Comparison of ENCODE assay signal across 8 cellular contexts in the genomic region with DNA sequence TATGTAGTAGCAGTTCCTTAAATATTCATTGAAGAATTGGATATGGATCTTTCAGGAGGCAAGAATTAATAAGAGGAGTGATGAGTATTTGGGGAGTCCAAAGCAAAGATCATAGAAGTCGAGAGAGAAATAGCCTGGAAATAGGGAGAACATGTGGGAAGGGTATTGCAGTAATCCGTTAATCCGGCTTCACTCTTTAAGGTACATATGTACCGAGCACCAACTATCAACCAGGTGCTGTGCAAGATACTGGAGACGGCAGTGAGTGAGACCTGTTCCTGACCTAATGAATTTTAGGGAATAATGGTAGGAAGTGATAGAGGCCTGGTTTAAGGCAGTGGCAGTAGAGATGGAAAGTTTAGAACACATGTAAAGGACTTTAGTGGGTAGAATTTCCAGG. TPM values are rescaled to one million over a fixed set of nuclear protein-coding genes. Genes with fewer than 3 reads are reported as not detected.
DNase-seq lines count a peak whose midpoint lies in the region; ATAC-seq, FAIRE-seq and TF ChIP-seq lines count a peak whose summit lies in the region.

No MANE protein-coding gene starts in this region.

- H3K36me3 ChIP-seq in ascending aorta (peaks cover 28 to 40% of the 10 kb centered on the region in 2 donors), HepG2 (replicated peaks in 1 of 2; ENCODE audit: control insufficient read depth in 1 of 2, insufficient read depth in 2 of 2, low read length in 2 of 2) (peaks cover 8 to 13% of the 10 kb centered on the region in 2 experiments; a peak in 4 of 5 replicates), tibial nerve (peaks cover 0 to 45% (median 0%) of the 10 kb centered on the region in 3 donors)

- peak overlapping the region; percentile 96 for H3K9ac ChIP-seq in HepG2 (ENCODE audit: insufficient read depth, low read depth, low read length)

- in situ Hi-C loops in HepG2 (cut with HindIII; ENCODE audit: extremely low pct_ligation_motif_present, low pct_unique_long_range_greater_than_20kb) = no loop called here

- TF ChIP-seq EP300 in HepG2 (IDR thresholded peaks at IDR 0.05; ENCODE audit: low read depth in 2 of 2, low read length in 2 of 2) = no peak
- TF ChIP-seq EP300 in HepG2 (CRISPR knock-in tag; IDR thresholded peaks at IDR 0.05; ENCODE audit: borderline replicate concordance) = no peak
- no peak for TF ChIP-seq EP300 in tibial nerve (IDR thresholded peaks at IDR 0.05)

- H3K79me2 ChIP-seq in HepG2 (ENCODE audit: insufficient read depth, low read length) = peaks cover 44% of the 10 kb centered on the region

- intact Hi-C loops in ascending aorta (cut with DNase I) = loop anchor here (2.0 to 5.0 kb wide), 2 partner anchors 54 to 319 kb away; a partner anchor contains a TSS
- intact Hi-C loops in HepG2 (cut with micrococcal nuclease; ENCODE audit: unreplicated experiment) = no loop called here

- H3K27me3 Mint-ChIP-seq in activated T-cell treated with anti-CD3 and anti-CD28 coated beads, Interleukin-2, amount 50 U/mL, for 72 hours (ENCODE audit: low read depth) = no peaks in the 10 kb centered on the region

- TF ChIP-seq RAD21 in HepG2 (CRISPR knock-in tag; IDR thresholded peaks at IDR 0.05) = no peak

- POLR2A ChIA-PET in HepG2 (lab: Yijun Ruan, JAX) = no interaction called here

- H3K27ac ChIP-seq in ascending aorta (peak overlapping the region; percentile 100), HepG2 (ENCODE audit: extremely low read length, insufficient read depth, low read length) (peak overlapping the region; percentile 99), tibial nerve (peak overlapping the region; percentile 96 to 100 (median 99))

- no peak for TF ChIP-seq POLR2A in HepG2 (IDR thresholded peaks at IDR 0.05; ENCODE audit: insufficient read depth in 1 of 2, low read depth in 2 of 2, low read length in 2 of 2)
- no peak for TF ChIP-seq POLR2A in tibial nerve (IDR thresholded peaks at IDR 0.05)

- peak overlapping the region; percentile 88 to 99 for H3K4me3 Mint-ChIP-seq in activated T-cell treated with anti-CD3 and anti-CD28 coated beads, Interleukin-2, amount 50 U/mL, for 72 hours

- H3K4me1 ChIP-seq in ascending aorta (peaks cover 16 to 27% of the 10 kb centered on the region in 2 donors), HepG2 (ENCODE audit: insufficient read depth, low read length) (peaks cover 49% of the 10 kb centered on the region), tibial nerve (peaks cover 0 to 44% (median 30%) of the 10 kb centered on the region in 4 donors)

- DNase-seq in activated T-cell treated with anti-CD3 and anti-CD28 coated beads, Interleukin-2, amount 50 U/mL, for 72 hours = no peak
- DNase-seq in activated T-cell treated with anti-CD3 and anti-CD28 coated beads, Interleukin-2, amount 50 U/mL, for 48 hours = no peak
- DNase-seq in ascending aorta (ENCODE audit: low spot score in 2 of 2) = no peak
- no peak for DNase-seq in HepG2 (ENCODE audit: low spot score)
- DNase-seq in tibial nerve (ENCODE audit: low spot score in 2 of 2) = no peak
- DNase-seq in GOT3 (lab: John Stamatoyannopoulos, UW) = no peak
- DNase-seq in SKM-1 (lab: John Stamatoyannopoulos, UW; ENCODE audit: unreplicated experiment) = no peak
- DNase-seq in NCI-H1105 (lab: John Stamatoyannopoulos, UW) = no peak

- no peak for ATAC-seq in activated T-cell treated with anti-CD3 and anti-CD28 coated beads, Interleukin-2, amount 50 U/mL, for 72 hours (replicated peaks in 1 of 2)
- ATAC-seq in HepG2 = no peak

- H4K20me1 ChIP-seq in HepG2 (ENCODE audit: insufficient read depth, low read length) = no peaks in the 10 kb centered on the region

- H3K9me3 ChIP-seq in ascending aorta (no peaks in the 10 kb centered on the region), HepG2 (ENCODE audit: low read length) (no peaks in the 10 kb centered on the region), tibial nerve (no peaks in the 10 kb centered on the region)

- 41% methylated on average over 5 of the region's 5 CpGs for whole genome bisulfite sequencing in HepG2 (ENCODE audit: low lambda C conversion rate)
- 68 to 73% methylated on average over 5 of the region's 5 CpGs for WGBS in tibial nerve, 2 donors

- TF ChIP-seq CTCF in ascending aorta (IDR thresholded peaks at IDR 0.05) (no peak), HepG2 (CRISPR knock-in tag; IDR thresholded peaks at IDR 0.05) (no peak), tibial nerve (IDR thresholded peaks at IDR 0.05) (no peak)

- H3K4me3 ChIP-seq in ascending aorta (peak overlapping the region; percentile 84 to 94), HepG2 (replicated peaks in 1 of 3; ENCODE audit: insufficient read depth in 1 of 3, low read depth in 2 of 3, low read length in 3 of 3) (peak overlapping the region; percentile 78 to 95 (median 87)), tibial nerve (peak overlapping the region in 3 of 4 donors; percentile 69 to 99 (median 91))

- FAIRE-seq in HepG2 (lab: Jason Lieb, UNC) = no peak

- H3K27me3 ChIP-seq in ascending aorta (no peaks in the 10 kb centered on the region), HepG2 (ENCODE audit: control insufficient read depth in 1 of 2, insufficient read depth in 2 of 2, low read length in 2 of 2) (peaks cover 0 to 2% of the 10 kb centered on the region in 2 experiments; a peak in 1 of 5 replicates), tibial nerve (no peaks in the 10 kb centered on the region)

- H3K4me1 Mint-ChIP-seq in activated T-cell treated with anti-CD3 and anti-CD28 coated beads, Interleukin-2, amount 50 U/mL, for 72 hours (ENCODE audit: low read depth) = peaks cover 46% of the 10 kb centered on the region

- no TSS peak for BruUV-seq in HepG2 (replicated peaks; lab: Mats Ljungman, UMichigan)

- H2AFZ ChIP-seq in HepG2 (ENCODE audit: low read length) = no peak overlapping the region

- no peaks in the 10 kb centered on the region for H3K9me3 Mint-ChIP-seq in activated T-cell treated with anti-CD3 and anti-CD28 coated beads, Interleukin-2, amount 50 U/mL, for 72 hours

- H3K4me2 ChIP-seq in HepG2 (ENCODE audit: low read depth, low read length) = peak overlapping the region; percentile 91

- CTCF ChIA-PET in HepG2 (lab: Yijun Ruan, JAX; ENCODE audit: low intra/inter-chr PET ratio, low total read pairs) = interaction anchor here (1.5 kb wide), 1 partner anchor 43 kb away, joined by 4 read pairs; no protein-coding TSS in a partner anchor

- peak overlapping the region; percentile 85 for H3K27ac Mint-ChIP-seq in activated T-cell treated with anti-CD3 and anti-CD28 coated beads, Interleukin-2, amount 50 U/mL, for 72 hours

- peaks cover 7 to 22% of the 10 kb centered on the region in 2 donors for H3K36me3 Mint-ChIP-seq in activated T-cell treated with anti-CD3 and anti-CD28 coated beads, Interleukin-2, amount 50 U/mL, for 72 hours (ENCODE audit: insufficient read depth in 2 of 2)

RNA-seq across cellular contexts. Expression of a gene that starts 1.1 kb away (rescaled TPM):
- total RNA-seq in activated T-cell treated with anti-CD3 and anti-CD28 coated beads, Interleukin-2, amount 50 U/mL, for 72 hours = 10 to 100 TPM; 62.1 to 89.5 TPM
- total RNA-seq in ascending aorta (106 TPM), HepG2 (2016; rRNA removed; fragmentation: Illumina TruSeq; extraction: Trizol) (68.0 and 69.8 TPM in 2 replicates), tibial nerve (10 to 100 TPM; 21.9 to 28.7 (median 25.0) TPM)
- 111 and 129 TPM in 2 replicates for total RNA-seq in HepG2 (2016; cell fraction: cytosol; rRNA removed; fragmentation: Illumina TruSeq; extraction: Trizol; ENCODE audit: low read depth)
- 64.4 and 71.8 TPM in 2 replicates for total RNA-seq in HepG2 (2016; cell fraction: insoluble cytoplasmic fraction; rRNA removed; fragmentation: Illumina TruSeq; extraction: Trizol)
- total RNA-seq in HepG2 (2016; cell fraction: membrane; rRNA removed; fragmentation: Illumina TruSeq; extraction: Trizol) = 142 and 154 TPM in 2 replicates
- total RNA-seq in HepG2 (2016; cell fraction: nucleus; rRNA removed; fragmentation: Illumina TruSeq; extraction: Trizol) = 40.7 and 41.3 TPM in 2 replicates
- polyA plus RNA-seq in HepG2 (2011; rRNA removed) = 67.6 and 75.4 TPM in 2 replicates
- polyA plus RNA-seq in HepG2 (2011; cell fraction: cytosol; rRNA removed) = 79.0 and 80.4 TPM in 2 replicates
- 109 and 116 TPM in 2 replicates for polyA plus RNA-seq in HepG2 (2011; cell fraction: nucleus; rRNA removed)
- polyA plus RNA-seq in HepG2 (2012) = 54.3 and 56.5 TPM in 2 replicates
- polyA plus RNA-seq in HepG2 (2016; cell fraction: cytosol; fragmentation: Illumina TruSeq; extraction: Trizol; ENCODE audit: low read depth) = 153 and 183 TPM in 2 replicates
- 78.9 and 80.0 TPM in 2 replicates for polyA plus RNA-seq in HepG2 (2016; cell fraction: insoluble cytoplasmic fraction; fragmentation: Illumina TruSeq; extraction: Trizol; ENCODE audit: low read depth)
- polyA plus RNA-seq in HepG2 (2016; cell fraction: membrane; fragmentation: Illumina TruSeq; extraction: Trizol; ENCODE audit: low read depth) = 162 and 180 TPM in 2 replicates
- polyA plus RNA-seq in HepG2 (2016; cell fraction: nucleus; fragmentation: Illumina TruSeq; extraction: Trizol; ENCODE audit: insufficient read depth, low read depth) = 87.0 and 90.3 TPM in 2 replicates
- 70.4 and 79.0 TPM in 2 replicates for polyA minus RNA-seq in HepG2 (2011; rRNA and poly(A)+ RNA removed; ENCODE audit: low replicate concordance)
- 19.7 and 20.9 TPM in 2 replicates for polyA minus RNA-seq in HepG2 (2011; cell fraction: cytosol; rRNA and poly(A)+ RNA removed)
- polyA minus RNA-seq in HepG2 (2011; cell fraction: nucleus; rRNA and poly(A)+ RNA removed) = 29.2 and 33.6 TPM in 2 replicates

RNA-seq across cellular contexts. Expression of a gene that starts 1.5 kb away (rescaled TPM):
- total RNA-seq in activated T-cell treated with anti-CD3 and anti-CD28 coated beads, Interleukin-2, amount 50 U/mL, for 72 hours = 100 to 1,000 TPM; 184 to 186 TPM
- total RNA-seq in ascending aorta (81.4 TPM), HepG2 (2016; rRNA removed; fragmentation: Illumina TruSeq; extraction: Trizol) (19.8 and 32.0 TPM in 2 replicates), tibial nerve (10 to 100 TPM; 38.5 to 82.2 (median 65.9) TPM)
- 19.4 and 21.9 TPM in 2 replicates for total RNA-seq in HepG2 (2016; cell fraction: cytosol; rRNA removed; fragmentation: Illumina TruSeq; extraction: Trizol; ENCODE audit: low read depth)
- 18.5 and 25.6 TPM in 2 replicates for total RNA-seq in HepG2 (2016; cell fraction: insoluble cytoplasmic fraction; rRNA removed; fragmentation: Illumina TruSeq; extraction: Trizol)
- 66.8 and 71.2 TPM in 2 replicates for total RNA-seq in HepG2 (2016; cell fraction: membrane; rRNA removed; fragmentation: Illumina TruSeq; extraction: Trizol)
- 30.3 and 34.3 TPM in 2 replicates for total RNA-seq in HepG2 (2016; cell fraction: nucleus; rRNA removed; fragmentation: Illumina TruSeq; extraction: Trizol)
- polyA plus RNA-seq in HepG2 (2011; rRNA removed) = 118 and 126 TPM in 2 replicates
- 101 and 109 TPM in 2 replicates for polyA plus RNA-seq in HepG2 (2011; cell fraction: cytosol; rRNA removed)
- 101 and 114 TPM in 2 replicates for polyA plus RNA-seq in HepG2 (2011; cell fraction: nucleus; rRNA removed)
- polyA plus RNA-seq in HepG2 (2012) = 127 and 151 TPM in 2 replicates
- polyA plus RNA-seq in HepG2 (2016; cell fraction: cytosol; fragmentation: Illumina TruSeq; extraction: Trizol; ENCODE audit: low read depth) = 143 and 153 TPM in 2 replicates
- polyA plus RNA-seq in HepG2 (2016; cell fraction: insoluble cytoplasmic fraction; fragmentation: Illumina TruSeq; extraction: Trizol; ENCODE audit: low read depth) = 110 and 145 TPM in 2 replicates
- polyA plus RNA-seq in HepG2 (2016; cell fraction: membrane; fragmentation: Illumina TruSeq; extraction: Trizol; ENCODE audit: low read depth) = 280 and 308 TPM in 2 replicates
- polyA plus RNA-seq in HepG2 (2016; cell fraction: nucleus; fragmentation: Illumina TruSeq; extraction: Trizol; ENCODE audit: insufficient read depth, low read depth) = 149 and 153 TPM in 2 replicates
- polyA minus RNA-seq in HepG2 (2011; rRNA and poly(A)+ RNA removed; ENCODE audit: low replicate concordance) = 128 and 176 TPM in 2 replicates
- 85.9 and 95.1 TPM in 2 replicates for polyA minus RNA-seq in HepG2 (2011; cell fraction: cytosol; rRNA and poly(A)+ RNA removed)
- 45.1 and 50.7 TPM in 2 replicates for polyA minus RNA-seq in HepG2 (2011; cell fraction: nucleus; rRNA and poly(A)+ RNA removed)

RNA-seq across cellular contexts. Expression of a gene that starts 9.2 kb away (rescaled TPM):
- 1 to 10 TPM; 1.9 to 3.1 TPM for total RNA-seq in activated T-cell treated with anti-CD3 and anti-CD28 coated beads, Interleukin-2, amount 50 U/mL, for 72 hours
- total RNA-seq in ascending aorta (not detected), HepG2 (2016; rRNA removed; fragmentation: Illumina TruSeq; extraction: Trizol) (not detected in 2 replicates), tibial nerve (1 to 10 TPM in 3 of 4 donors, not detected in 1; 2.0 to 5.9 (median 2.4) TPM)
- not detected in 2 replicates for total RNA-seq in HepG2 (2016; cell fraction: cytosol; rRNA removed; fragmentation: Illumina TruSeq; extraction: Trizol; ENCODE audit: low read depth)
- total RNA-seq in HepG2 (2016; cell fraction: insoluble cytoplasmic fraction; rRNA removed; fragmentation: Illumina TruSeq; extraction: Trizol) = not detected in 2 replicates
- total RNA-seq in HepG2 (2016; cell fraction: membrane; rRNA removed; fragmentation: Illumina TruSeq; extraction: Trizol) = not detected in 2 replicates
- not detected in 2 replicates for total RNA-seq in HepG2 (2016; cell fraction: nucleus; rRNA removed; fragmentation: Illumina TruSeq; extraction: Trizol)
- polyA plus RNA-seq in HepG2 (2011; rRNA removed) = not detected in 2 replicates
- not detected in 2 replicates for polyA plus RNA-seq in HepG2 (2011; cell fraction: cytosol; rRNA removed)
- not detected in 2 replicates for polyA plus RNA-seq in HepG2 (2011; cell fraction: nucleus; rRNA removed)
- polyA plus RNA-seq in HepG2 (2012) = not detected in 2 replicates
- not detected in 2 replicates for polyA plus RNA-seq in HepG2 (2016; cell fraction: cytosol; fragmentation: Illumina TruSeq; extraction: Trizol; ENCODE audit: low read depth)
- polyA plus RNA-seq in HepG2 (2016; cell fraction: insoluble cytoplasmic fraction; fragmentation: Illumina TruSeq; extraction: Trizol; ENCODE audit: low read depth) = not detected in 2 replicates
- not detected in 2 replicates for polyA plus RNA-seq in HepG2 (2016; cell fraction: membrane; fragmentation: Illumina TruSeq; extraction: Trizol; ENCODE audit: low read depth)
- polyA plus RNA-seq in HepG2 (2016; cell fraction: nucleus; fragmentation: Illumina TruSeq; extraction: Trizol; ENCODE audit: insufficient read depth, low read depth) = not detected in 2 replicates
- 10.0 TPM in 1 of 2 replicates, not detected in the other for polyA minus RNA-seq in HepG2 (2011; rRNA and poly(A)+ RNA removed; ENCODE audit: low replicate concordance)
- not detected in 2 replicates for polyA minus RNA-seq in HepG2 (2011; cell fraction: cytosol; rRNA and poly(A)+ RNA removed)
- polyA minus RNA-seq in HepG2 (2011; cell fraction: nucleus; rRNA and poly(A)+ RNA removed) = not detected in 2 replicates

RNA-seq across cellular contexts. Expression of a gene that starts 10.8 kb away (rescaled TPM):
- 100 to 1,000 TPM; 244 to 246 TPM for total RNA-seq in activated T-cell treated with anti-CD3 and anti-CD28 coated beads, Interleukin-2, amount 50 U/mL, for 72 hours
- 422 TPM for total RNA-seq in ascending aorta
- total RNA-seq in HepG2 (2016; rRNA removed; fragmentation: Illumina TruSeq; extraction: Trizol) = 161 and 239 TPM in 2 replicates
- 90.5 and 100 TPM in 2 replicates for total RNA-seq in HepG2 (2016; cell fraction: cytosol; rRNA removed; fragmentation: Illumina TruSeq; extraction: Trizol; ENCODE audit: low read depth)
- total RNA-seq in HepG2 (2016; cell fraction: insoluble cytoplasmic fraction; rRNA removed; fragmentation: Illumina TruSeq; extraction: Trizol) = 168 and 250 TPM in 2 replicates
- 138 and 155 TPM in 2 replicates for total RNA-seq in HepG2 (2016; cell fraction: membrane; rRNA removed; fragmentation: Illumina TruSeq; extraction: Trizol)
- total RNA-seq in HepG2 (2016; cell fraction: nucleus; rRNA removed; fragmentation: Illumina TruSeq; extraction: Trizol) = 68.4 and 69.0 TPM in 2 replicates
- 274 and 310 TPM in 2 replicates for polyA plus RNA-seq in HepG2 (2011; rRNA removed)
- polyA plus RNA-seq in HepG2 (2011; cell fraction: cytosol; rRNA removed) = 305 and 428 TPM in 2 replicates
- 83.2 and 122 TPM in 2 replicates for polyA plus RNA-seq in HepG2 (2011; cell fraction: nucleus; rRNA removed)
- 331 and 348 TPM in 2 replicates for polyA plus RNA-seq in HepG2 (2012)
- polyA plus RNA-seq in HepG2 (2016; cell fraction: cytosol; fragmentation: Illumina TruSeq; extraction: Trizol; ENCODE audit: low read depth) = 210 and 241 TPM in 2 replicates
- 472 and 477 TPM in 2 replicates for polyA plus RNA-seq in HepG2 (2016; cell fraction: insoluble cytoplasmic fraction; fragmentation: Illumina TruSeq; extraction: Trizol; ENCODE audit: low read depth)
- polyA plus RNA-seq in HepG2 (2016; cell fraction: membrane; fragmentation: Illumina TruSeq; extraction: Trizol; ENCODE audit: low read depth) = 260 and 279 TPM in 2 replicates
- 204 and 210 TPM in 2 replicates for polyA plus RNA-seq in HepG2 (2016; cell fraction: nucleus; fragmentation: Illumina TruSeq; extraction: Trizol; ENCODE audit: insufficient read depth, low read depth)
- polyA minus RNA-seq in HepG2 (2011; rRNA and poly(A)+ RNA removed; ENCODE audit: low replicate concordance) = 234 and 265 TPM in 2 replicates
- polyA minus RNA-seq in HepG2 (2011; cell fraction: cytosol; rRNA and poly(A)+ RNA removed) = 83.4 and 114 TPM in 2 replicates
- 37.2 and 53.3 TPM in 2 replicates for polyA minus RNA-seq in HepG2 (2011; cell fraction: nucleus; rRNA and poly(A)+ RNA removed)
- 100 to 1,000 TPM; 402 to 515 (median 456) TPM for total RNA-seq in tibial nerve

RNA-seq across cellular contexts. Expression of a gene that starts 13.8 kb away (rescaled TPM):
- 10 to 100 TPM; 28.9 to 32.2 TPM for total RNA-seq in activated T-cell treated with anti-CD3 and anti-CD28 coated beads, Interleukin-2, amount 50 U/mL, for 72 hours
- 13.3 TPM for total RNA-seq in ascending aorta
- 33.2 and 37.5 TPM in 2 replicates for total RNA-seq in HepG2 (2016; rRNA removed; fragmentation: Illumina TruSeq; extraction: Trizol)
- 10.5 and 10.6 TPM in 2 replicates for total RNA-seq in HepG2 (2016; cell fraction: cytosol; rRNA removed; fragmentation: Illumina TruSeq; extraction: Trizol; ENCODE audit: low read depth)
- 33.3 and 34.6 TPM in 2 replicates for total RNA-seq in HepG2 (2016; cell fraction: insoluble cytoplasmic fraction; rRNA removed; fragmentation: Illumina TruSeq; extraction: Trizol)
- 23.7 and 24.5 TPM in 2 replicates for total RNA-seq in HepG2 (2016; cell fraction: membrane; rRNA removed; fragmentation: Illumina TruSeq; extraction: Trizol)
- total RNA-seq in HepG2 (2016; cell fraction: nucleus; rRNA removed; fragmentation: Illumina TruSeq; extraction: Trizol) = 13.4 and 18.2 TPM in 2 replicates
- 27.6 and 30.9 TPM in 2 replicates for polyA plus RNA-seq in HepG2 (2011; rRNA removed)
- polyA plus RNA-seq in HepG2 (2011; cell fraction: cytosol; rRNA removed) = 19.6 and 22.8 TPM in 2 replicates
- 13.4 and 14.0 TPM in 2 replicates for polyA plus RNA-seq in HepG2 (2011; cell fraction: nucleus; rRNA removed)
- 18.6 and 20.8 TPM in 2 replicates for polyA plus RNA-seq in HepG2 (2012)
- polyA plus RNA-seq in HepG2 (2016; cell fraction: cytosol; fragmentation: Illumina TruSeq; extraction: Trizol; ENCODE audit: low read depth) = 5.8 and 6.4 TPM in 2 replicates
- 41.4 and 41.6 TPM in 2 replicates for polyA plus RNA-seq in HepG2 (2016; cell fraction: insoluble cytoplasmic fraction; fragmentation: Illumina TruSeq; extraction: Trizol; ENCODE audit: low read depth)
- polyA plus RNA-seq in HepG2 (2016; cell fraction: membrane; fragmentation: Illumina TruSeq; extraction: Trizol; ENCODE audit: low read depth) = 11.9 and 12.0 TPM in 2 replicates
- 31.1 and 36.5 TPM in 2 replicates for polyA plus RNA-seq in HepG2 (2016; cell fraction: nucleus; fragmentation: Illumina TruSeq; extraction: Trizol; ENCODE audit: insufficient read depth, low read depth)
- 20.5 and 70.5 TPM in 2 replicates for polyA minus RNA-seq in HepG2 (2011; rRNA and poly(A)+ RNA removed; ENCODE audit: low replicate concordance)
- 13.2 and 14.7 TPM in 2 replicates for polyA minus RNA-seq in HepG2 (2011; cell fraction: cytosol; rRNA and poly(A)+ RNA removed)
- 9.0 and 11.4 TPM in 2 replicates for polyA minus RNA-seq in HepG2 (2011; cell fraction: nucleus; rRNA and poly(A)+ RNA removed)
- total RNA-seq in tibial nerve = 10 to 100 TPM; 20.3 to 29.7 (median 23.3) TPM
